Comparison of ENCODE assay signal across 1 cellular context in genomic region chr6:30845183-30845582, GRCh38.
A peak's percentile ranks its signal among the peaks of the same experiment; 100 is the strongest.
TF ChIP-seq lines count a peak whose summit lies in the region.

No MANE protein-coding gene starts in this region.

TF ChIP-seq in WTC11, 78 proteins besides CTCF, POLR2A, EP300 and RAD21 (continued from another document):
- TF ChIP-seq ZNF423 (CRISPR knock-in tag; IDR thresholded peaks at IDR 0.05): no peak
- TF ChIP-seq HMGA2 (CRISPR knock-in tag; IDR thresholded peaks at IDR 0.05): no peak
- TF ChIP-seq AFF4 (CRISPR knock-in tag; IDR thresholded peaks at IDR 0.05; ENCODE audit: borderline replicate concordance): 0 out of 2 replicates have a peak, but pooled peaks have one; percentile 27
- TF ChIP-seq ZNF425 (CRISPR knock-in tag; conservative IDR thresholded peaks at IDR 0.05): no peak
- TF ChIP-seq FOXP1 (CRISPR knock-in tag; IDR thresholded peaks at IDR 0.05; ENCODE audit: borderline replicate concordance): peak; percentile 56; the same call in 1 of the 2 replicates
- TF ChIP-seq NFE2L1 (CRISPR knock-in tag; IDR thresholded peaks at IDR 0.05): 0 out of 2 replicates have a peak, but pooled peaks have one; percentile 46
- TF ChIP-seq TEAD1 (CRISPR knock-in tag; IDR thresholded peaks at IDR 0.05): peak; percentile 89
- peak; percentile 93 for TF ChIP-seq SMAD3 (CRISPR knock-in tag; IDR thresholded peaks at IDR 0.05; ENCODE audit: borderline replicate concordance)
- peak; percentile 54; the same call in 1 of the 2 replicates for TF ChIP-seq FOXK1 (CRISPR knock-in tag; IDR thresholded peaks at IDR 0.05)
- no peak for TF ChIP-seq PRRX2 (CRISPR knock-in tag; IDR thresholded peaks at IDR 0.05)
- TF ChIP-seq ETV6 (CRISPR knock-in tag; IDR thresholded peaks at IDR 0.05): peak; percentile 57; the same call in 1 of the 2 replicates
- no peak for TF ChIP-seq GTF2I (CRISPR knock-in tag; conservative IDR thresholded peaks at IDR 0.05)
- no peak for TF ChIP-seq KAT7 (CRISPR knock-in tag; IDR thresholded peaks at IDR 0.05; ENCODE audit: borderline replicate concordance)
